Comparison of ENCODE assay signal across 1 cellular context in the genomic region with DNA sequence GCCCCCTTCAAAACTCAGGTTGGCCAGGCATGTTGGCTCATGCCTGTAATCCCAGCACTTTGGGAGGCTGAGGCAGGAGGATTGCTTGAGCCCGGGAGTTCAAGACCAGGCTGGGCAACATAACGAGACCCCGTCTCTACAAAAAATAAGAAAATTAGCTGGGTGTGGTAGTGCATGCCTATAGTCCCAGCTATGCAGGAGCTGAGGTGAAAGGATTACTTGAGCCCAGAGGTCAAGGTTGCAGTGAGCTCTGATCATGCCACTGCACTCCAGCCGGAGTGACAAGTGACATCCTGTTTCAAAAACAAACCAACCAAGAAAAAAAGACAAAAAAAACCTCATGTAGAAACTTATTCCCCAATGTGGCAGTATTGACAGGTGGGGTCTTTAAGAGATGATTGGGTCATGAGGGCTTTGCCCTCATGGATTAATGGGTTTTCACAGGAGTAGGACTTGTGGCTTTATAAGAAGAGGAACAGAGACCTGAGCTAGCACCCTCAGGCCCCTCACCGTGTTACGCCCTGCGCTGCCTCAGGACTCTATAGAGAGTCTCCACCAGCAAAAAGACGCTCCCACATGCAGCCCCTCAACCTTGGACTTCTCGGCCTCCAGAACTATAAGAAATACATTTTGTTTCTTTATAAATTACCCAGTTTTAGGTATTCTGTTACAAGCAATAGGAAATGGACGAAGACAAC.
TF ChIP-seq lines count a peak whose summit lies in the region.

No MANE protein-coding gene starts in this region.

TF ChIP-seq in HepG2, 621 proteins besides CTCF, POLR2A, EP300 and RAD21 (continues in another document):
- TF ChIP-seq SALL1 (CRISPR knock-in tag; IDR thresholded peaks at IDR 0.05) (peak; percentile 44), ADNP (CRISPR knock-in tag; IDR thresholded peaks at IDR 0.05) (no peak), FOXO1 (CRISPR knock-in tag; IDR thresholded peaks at IDR 0.05) (peak; percentile 18; the same call in 1 of the 2 replicates), HNRNPL (IDR thresholded peaks at IDR 0.05; ENCODE audit: low read depth, low read length) (no peak), RXRB (CRISPR knock-in tag; IDR thresholded peaks at IDR 0.05; ENCODE audit: borderline replicate concordance) (0 out of 2 replicates have a peak, but pooled peaks have one; percentile 53), ZNF367 (CRISPR knock-in tag; IDR thresholded peaks at IDR 0.05; ENCODE audit: borderline replicate concordance) (no peak), RFXANK (CRISPR knock-in tag; IDR thresholded peaks at IDR 0.05) (no peak), RFX1 (IDR thresholded peaks at IDR 0.05) (no peak), SAP130 (CRISPR knock-in tag; IDR thresholded peaks at IDR 0.05; ENCODE audit: low read depth) (peak; percentile 67), KAT8 (CRISPR knock-in tag; IDR thresholded peaks at IDR 0.05) (0 out of 2 replicates have a peak, but pooled peaks have one; percentile 10), ONECUT2 (CRISPR knock-in tag; IDR thresholded peaks at IDR 0.05) (no peak), PITX1 (CRISPR knock-in tag; IDR thresholded peaks at IDR 0.05) (peak; percentile 78), ESRRA (CRISPR knock-in tag; IDR thresholded peaks at IDR 0.05; ENCODE audit: low read depth) (0 out of 2 replicates have a peak, but pooled peaks have one; percentile 21), NR2F1 (CRISPR knock-in tag; IDR thresholded peaks at IDR 0.05) (peak; percentile 44 to 53; a peak in 2 of 4 replicates), NR2F6 (IDR thresholded peaks at IDR 0.05) (peak; percentile 54), NR2F6 (CRISPR knock-in tag; IDR thresholded peaks at IDR 0.05) (peak; percentile 87), PCBP1 (IDR thresholded peaks at IDR 0.05; ENCODE audit: borderline replicate concordance, low read depth, low read length) (no peak), MYC (CRISPR knock-in tag; IDR thresholded peaks at IDR 0.05; ENCODE audit: borderline replicate concordance) (no peak), SOX13 (IDR thresholded peaks at IDR 0.05) (no peak), SOX13 (CRISPR knock-in tag; conservative IDR thresholded peaks at IDR 0.05 in 1 of 2, IDR thresholded peaks at IDR 0.05 in 1 of 2) (peak in 1 of 2 experiments; percentile 39; a peak in 1 of 4 replicates), GATAD2A (CRISPR knock-in tag; IDR thresholded peaks at IDR 0.05) (peak; percentile 42; the same call in 1 of the 2 replicates), HNF4G (IDR thresholded peaks at IDR 0.05; ENCODE audit: borderline replicate concordance, low read depth, low read length) (peak; percentile 12; the same call in 1 of the 2 replicates), HNF4G (CRISPR knock-in tag; IDR thresholded peaks at IDR 0.05; ENCODE audit: borderline replicate concordance, low read depth) (no peak)
- TF ChIP-seq, protein P1, sequence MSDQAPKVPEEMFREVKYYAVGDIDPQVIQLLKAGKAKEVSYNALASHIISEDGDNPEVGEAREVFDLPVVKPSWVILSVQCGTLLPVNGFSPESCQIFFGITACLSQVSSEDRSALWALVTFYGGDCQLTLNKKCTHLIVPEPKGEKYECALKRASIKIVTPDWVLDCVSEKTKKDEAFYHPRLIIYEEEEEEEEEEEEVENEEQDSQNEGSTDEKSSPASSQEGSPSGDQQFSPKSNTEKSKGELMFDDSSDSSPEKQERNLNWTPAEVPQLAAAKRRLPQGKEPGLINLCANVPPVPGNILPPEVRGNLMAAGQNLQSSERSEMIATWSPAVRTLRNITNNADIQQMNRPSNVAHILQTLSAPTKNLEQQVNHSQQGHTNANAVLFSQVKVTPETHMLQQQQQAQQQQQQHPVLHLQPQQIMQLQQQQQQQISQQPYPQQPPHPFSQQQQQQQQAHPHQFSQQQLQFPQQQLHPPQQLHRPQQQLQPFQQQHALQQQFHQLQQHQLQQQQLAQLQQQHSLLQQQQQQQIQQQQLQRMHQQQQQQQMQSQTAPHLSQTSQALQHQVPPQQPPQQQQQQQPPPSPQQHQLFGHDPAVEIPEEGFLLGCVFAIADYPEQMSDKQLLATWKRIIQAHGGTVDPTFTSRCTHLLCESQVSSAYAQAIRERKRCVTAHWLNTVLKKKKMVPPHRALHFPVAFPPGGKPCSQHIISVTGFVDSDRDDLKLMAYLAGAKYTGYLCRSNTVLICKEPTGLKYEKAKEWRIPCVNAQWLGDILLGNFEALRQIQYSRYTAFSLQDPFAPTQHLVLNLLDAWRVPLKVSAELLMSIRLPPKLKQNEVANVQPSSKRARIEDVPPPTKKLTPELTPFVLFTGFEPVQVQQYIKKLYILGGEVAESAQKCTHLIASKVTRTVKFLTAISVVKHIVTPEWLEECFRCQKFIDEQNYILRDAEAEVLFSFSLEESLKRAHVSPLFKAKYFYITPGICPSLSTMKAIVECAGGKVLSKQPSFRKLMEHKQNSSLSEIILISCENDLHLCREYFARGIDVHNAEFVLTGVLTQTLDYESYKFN (CRISPR knock-in tag; conservative IDR thresholded peaks at IDR 0.05): peak; percentile 41; the same call in 1 of the 2 replicates
- TF ChIP-seq, protein P2, sequence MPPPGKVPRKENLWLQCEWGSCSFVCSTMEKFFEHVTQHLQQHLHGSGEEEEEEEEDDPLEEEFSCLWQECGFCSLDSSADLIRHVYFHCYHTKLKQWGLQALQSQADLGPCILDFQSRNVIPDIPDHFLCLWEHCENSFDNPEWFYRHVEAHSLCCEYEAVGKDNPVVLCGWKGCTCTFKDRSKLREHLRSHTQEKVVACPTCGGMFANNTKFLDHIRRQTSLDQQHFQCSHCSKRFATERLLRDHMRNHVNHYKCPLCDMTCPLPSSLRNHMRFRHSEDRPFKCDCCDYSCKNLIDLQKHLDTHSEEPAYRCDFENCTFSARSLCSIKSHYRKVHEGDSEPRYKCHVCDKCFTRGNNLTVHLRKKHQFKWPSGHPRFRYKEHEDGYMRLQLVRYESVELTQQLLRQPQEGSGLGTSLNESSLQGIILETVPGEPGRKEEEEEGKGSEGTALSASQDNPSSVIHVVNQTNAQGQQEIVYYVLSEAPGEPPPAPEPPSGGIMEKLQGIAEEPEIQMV (CRISPR knock-in tag; IDR thresholded peaks at IDR 0.05; ENCODE audit: low read depth): no peak
- TF ChIP-seq, protein P3, sequence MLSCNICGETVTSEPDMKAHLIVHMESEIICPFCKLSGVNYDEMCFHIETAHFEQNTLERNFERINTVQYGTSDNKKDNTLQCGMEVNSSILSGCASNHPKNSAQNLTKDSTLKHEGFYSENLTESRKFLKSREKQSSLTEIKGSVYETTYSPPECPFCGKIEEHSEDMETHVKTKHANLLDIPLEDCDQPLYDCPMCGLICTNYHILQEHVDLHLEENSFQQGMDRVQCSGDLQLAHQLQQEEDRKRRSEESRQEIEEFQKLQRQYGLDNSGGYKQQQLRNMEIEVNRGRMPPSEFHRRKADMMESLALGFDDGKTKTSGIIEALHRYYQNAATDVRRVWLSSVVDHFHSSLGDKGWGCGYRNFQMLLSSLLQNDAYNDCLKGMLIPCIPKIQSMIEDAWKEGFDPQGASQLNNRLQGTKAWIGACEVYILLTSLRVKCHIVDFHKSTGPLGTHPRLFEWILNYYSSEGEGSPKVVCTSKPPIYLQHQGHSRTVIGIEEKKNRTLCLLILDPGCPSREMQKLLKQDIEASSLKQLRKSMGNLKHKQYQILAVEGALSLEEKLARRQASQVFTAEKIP (CRISPR knock-in tag; IDR thresholded peaks at IDR 0.05; ENCODE audit: borderline replicate concordance): no peak
- TF ChIP-seq, protein P4, sequence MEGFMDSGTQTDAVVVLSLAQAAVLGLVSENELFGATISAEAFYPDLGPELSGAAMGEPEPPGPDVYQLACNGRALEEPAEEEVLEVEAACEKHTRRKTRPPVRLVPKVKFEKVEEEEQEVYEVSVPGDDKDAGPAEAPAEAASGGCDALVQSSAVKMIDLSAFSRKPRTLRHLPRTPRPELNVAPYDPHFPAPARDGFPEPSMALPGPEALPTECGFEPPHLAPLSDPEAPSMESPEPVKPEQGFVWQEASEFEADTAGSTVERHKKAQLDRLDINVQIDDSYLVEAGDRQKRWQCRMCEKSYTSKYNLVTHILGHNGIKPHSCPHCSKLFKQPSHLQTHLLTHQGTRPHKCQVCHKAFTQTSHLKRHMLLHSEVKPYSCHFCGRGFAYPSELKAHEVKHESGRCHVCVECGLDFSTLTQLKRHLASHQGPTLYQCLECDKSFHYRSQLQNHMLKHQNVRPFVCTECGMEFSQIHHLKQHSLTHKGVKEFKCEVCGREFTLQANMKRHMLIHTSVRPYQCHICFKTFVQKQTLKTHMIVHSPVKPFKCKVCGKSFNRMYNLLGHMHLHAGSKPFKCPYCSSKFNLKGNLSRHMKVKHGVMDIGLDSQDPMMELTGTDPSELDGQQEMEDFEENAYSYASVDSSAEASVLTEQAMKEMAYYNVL (CRISPR knock-in tag; IDR thresholded peaks at IDR 0.05; ENCODE audit: borderline replicate concordance): no peak
- TF ChIP-seq, protein P5, sequence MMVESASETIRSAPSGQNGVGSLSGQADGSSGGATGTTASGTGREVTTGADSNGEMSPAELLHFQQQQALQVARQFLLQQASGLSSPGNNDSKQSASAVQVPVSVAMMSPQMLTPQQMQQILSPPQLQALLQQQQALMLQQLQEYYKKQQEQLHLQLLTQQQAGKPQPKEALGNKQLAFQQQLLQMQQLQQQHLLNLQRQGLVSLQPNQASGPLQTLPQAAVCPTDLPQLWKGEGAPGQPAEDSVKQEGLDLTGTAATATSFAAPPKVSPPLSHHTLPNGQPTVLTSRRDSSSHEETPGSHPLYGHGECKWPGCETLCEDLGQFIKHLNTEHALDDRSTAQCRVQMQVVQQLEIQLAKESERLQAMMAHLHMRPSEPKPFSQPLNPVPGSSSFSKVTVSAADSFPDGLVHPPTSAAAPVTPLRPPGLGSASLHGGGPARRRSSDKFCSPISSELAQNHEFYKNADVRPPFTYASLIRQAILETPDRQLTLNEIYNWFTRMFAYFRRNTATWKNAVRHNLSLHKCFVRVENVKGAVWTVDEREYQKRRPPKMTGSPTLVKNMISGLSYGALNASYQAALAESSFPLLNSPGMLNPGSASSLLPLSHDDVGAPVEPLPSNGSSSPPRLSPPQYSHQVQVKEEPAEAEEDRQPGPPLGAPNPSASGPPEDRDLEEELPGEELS (CRISPR knock-in tag; IDR thresholded peaks at IDR 0.05): peak; percentile 35; the same call in 1 of the 2 replicates
- TF ChIP-seq, protein P6, sequence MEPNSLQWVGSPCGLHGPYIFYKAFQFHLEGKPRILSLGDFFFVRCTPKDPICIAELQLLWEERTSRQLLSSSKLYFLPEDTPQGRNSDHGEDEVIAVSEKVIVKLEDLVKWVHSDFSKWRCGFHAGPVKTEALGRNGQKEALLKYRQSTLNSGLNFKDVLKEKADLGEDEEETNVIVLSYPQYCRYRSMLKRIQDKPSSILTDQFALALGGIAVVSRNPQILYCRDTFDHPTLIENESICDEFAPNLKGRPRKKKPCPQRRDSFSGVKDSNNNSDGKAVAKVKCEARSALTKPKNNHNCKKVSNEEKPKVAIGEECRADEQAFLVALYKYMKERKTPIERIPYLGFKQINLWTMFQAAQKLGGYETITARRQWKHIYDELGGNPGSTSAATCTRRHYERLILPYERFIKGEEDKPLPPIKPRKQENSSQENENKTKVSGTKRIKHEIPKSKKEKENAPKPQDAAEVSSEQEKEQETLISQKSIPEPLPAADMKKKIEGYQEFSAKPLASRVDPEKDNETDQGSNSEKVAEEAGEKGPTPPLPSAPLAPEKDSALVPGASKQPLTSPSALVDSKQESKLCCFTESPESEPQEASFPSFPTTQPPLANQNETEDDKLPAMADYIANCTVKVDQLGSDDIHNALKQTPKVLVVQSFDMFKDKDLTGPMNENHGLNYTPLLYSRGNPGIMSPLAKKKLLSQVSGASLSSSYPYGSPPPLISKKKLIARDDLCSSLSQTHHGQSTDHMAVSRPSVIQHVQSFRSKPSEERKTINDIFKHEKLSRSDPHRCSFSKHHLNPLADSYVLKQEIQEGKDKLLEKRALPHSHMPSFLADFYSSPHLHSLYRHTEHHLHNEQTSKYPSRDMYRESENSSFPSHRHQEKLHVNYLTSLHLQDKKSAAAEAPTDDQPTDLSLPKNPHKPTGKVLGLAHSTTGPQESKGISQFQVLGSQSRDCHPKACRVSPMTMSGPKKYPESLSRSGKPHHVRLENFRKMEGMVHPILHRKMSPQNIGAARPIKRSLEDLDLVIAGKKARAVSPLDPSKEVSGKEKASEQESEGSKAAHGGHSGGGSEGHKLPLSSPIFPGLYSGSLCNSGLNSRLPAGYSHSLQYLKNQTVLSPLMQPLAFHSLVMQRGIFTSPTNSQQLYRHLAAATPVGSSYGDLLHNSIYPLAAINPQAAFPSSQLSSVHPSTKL (CRISPR knock-in tag; IDR thresholded peaks at IDR 0.05): peak; percentile 80
- TF ChIP-seq, protein P7, sequence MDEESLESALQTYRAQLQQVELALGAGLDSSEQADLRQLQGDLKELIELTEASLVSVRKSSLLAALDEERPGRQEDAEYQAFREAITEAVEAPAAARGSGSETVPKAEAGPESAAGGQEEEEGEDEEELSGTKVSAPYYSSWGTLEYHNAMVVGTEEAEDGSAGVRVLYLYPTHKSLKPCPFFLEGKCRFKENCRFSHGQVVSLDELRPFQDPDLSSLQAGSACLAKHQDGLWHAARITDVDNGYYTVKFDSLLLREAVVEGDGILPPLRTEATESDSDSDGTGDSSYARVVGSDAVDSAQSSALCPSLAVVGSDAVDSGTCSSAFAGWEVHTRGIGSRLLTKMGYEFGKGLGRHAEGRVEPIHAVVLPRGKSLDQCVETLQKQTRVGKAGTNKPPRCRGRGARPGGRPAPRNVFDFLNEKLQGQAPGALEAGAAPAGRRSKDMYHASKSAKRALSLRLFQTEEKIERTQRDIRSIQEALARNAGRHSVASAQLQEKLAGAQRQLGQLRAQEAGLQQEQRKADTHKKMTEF (CRISPR knock-in tag; IDR thresholded peaks at IDR 0.05): peak; percentile 16; the same call in 1 of the 2 replicates
- TF ChIP-seq, protein P8, sequence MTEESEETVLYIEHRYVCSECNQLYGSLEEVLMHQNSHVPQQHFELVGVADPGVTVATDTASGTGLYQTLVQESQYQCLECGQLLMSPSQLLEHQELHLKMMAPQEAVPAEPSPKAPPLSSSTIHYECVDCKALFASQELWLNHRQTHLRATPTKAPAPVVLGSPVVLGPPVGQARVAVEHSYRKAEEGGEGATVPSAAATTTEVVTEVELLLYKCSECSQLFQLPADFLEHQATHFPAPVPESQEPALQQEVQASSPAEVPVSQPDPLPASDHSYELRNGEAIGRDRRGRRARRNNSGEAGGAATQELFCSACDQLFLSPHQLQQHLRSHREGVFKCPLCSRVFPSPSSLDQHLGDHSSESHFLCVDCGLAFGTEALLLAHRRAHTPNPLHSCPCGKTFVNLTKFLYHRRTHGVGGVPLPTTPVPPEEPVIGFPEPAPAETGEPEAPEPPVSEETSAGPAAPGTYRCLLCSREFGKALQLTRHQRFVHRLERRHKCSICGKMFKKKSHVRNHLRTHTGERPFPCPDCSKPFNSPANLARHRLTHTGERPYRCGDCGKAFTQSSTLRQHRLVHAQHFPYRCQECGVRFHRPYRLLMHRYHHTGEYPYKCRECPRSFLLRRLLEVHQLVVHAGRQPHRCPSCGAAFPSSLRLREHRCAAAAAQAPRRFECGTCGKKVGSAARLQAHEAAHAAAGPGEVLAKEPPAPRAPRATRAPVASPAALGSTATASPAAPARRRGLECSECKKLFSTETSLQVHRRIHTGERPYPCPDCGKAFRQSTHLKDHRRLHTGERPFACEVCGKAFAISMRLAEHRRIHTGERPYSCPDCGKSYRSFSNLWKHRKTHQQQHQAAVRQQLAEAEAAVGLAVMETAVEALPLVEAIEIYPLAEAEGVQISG (CRISPR knock-in tag; IDR thresholded peaks at IDR 0.05): no peak
